In genomic region chr2:44532031-44532430, GRCh38 we compare ENCODE assay signal across 37 cellular contexts.
"Had no signal": no experiment of that assay in that cellular context is flagged by ENCODE, and none has a peak within 500 bp of the region (broad histone marks: within the 10 kb centered on the region; RNA-seq: fewer than 3 reads in every experiment).

No MANE protein-coding gene starts in this region.

- H3K27me3 Mint-ChIP-seq: activated B cell treated with CpG ODN at 0.5 μM for 24 hours; activated CD4-positive, alpha-beta memory T cell treated with anti-CD3 and anti-CD28 coated beads for 36 hours; activated CD4-positive, alpha-beta T cell treated with anti-CD3 and anti-CD28 coated beads for 36 hours; activated CD4-positive, alpha-beta T cell treated with anti-CD3 and anti-CD28 coated beads, Interleukin-2, amount 10 ng/mL, durations not matched to agents 24 days and 14 days; activated CD8-positive, alpha-beta memory T cell treated with anti-CD3 and anti-CD28 coated beads, Interleukin-2, amount 10 ng/mL, durations not matched to agents 7 days and 5 days; activated naive CD4-positive, alpha-beta T cell treated with anti-CD3 and anti-CD28 coated beads, Interleukin-2, amount 50 U/mL, for 24 hours; activated naive CD8-positive, alpha-beta T cell treated with anti-CD3 and anti-CD28 coated beads for 36 hours; activated naive CD8-positive, alpha-beta T cell treated with anti-CD3 and anti-CD28 coated beads, Interleukin-2, amount 50 U/mL, for 24 hours; effector memory CD8-positive, alpha-beta T cell; T-helper 17 cell had no signal

- H3K4me1 Mint-ChIP-seq: activated CD4-positive, alpha-beta T cell treated with anti-CD3 and anti-CD28 coated beads, Interleukin-2, amount 10 ng/mL, durations not matched to agents 24 days and 14 days; activated CD8-positive, alpha-beta memory T cell treated with anti-CD3 and anti-CD28 coated beads, Interleukin-2, amount 10 ng/mL, durations not matched to agents 7 days and 5 days; activated naive CD8-positive, alpha-beta T cell treated with anti-CD3 and anti-CD28 coated beads, Interleukin-2, amount 50 U/mL, for 24 hours had no signal

- FAIRE-seq: colon had no signal

- DNase-seq: activated B cell treated with CpG ODN at 0.5 μM for 24 hours; activated CD4-positive, alpha-beta memory T cell treated with anti-CD3 and anti-CD28 coated beads for 36 hours; activated CD4-positive, alpha-beta T cell treated with anti-CD3 and anti-CD28 coated beads for 36 hours; activated CD4-positive, alpha-beta T cell treated with anti-CD3 and anti-CD28 coated beads, Interleukin-2, amount 10 ng/mL, durations not matched to agents 24 days and 14 days; activated CD4-positive, CD25-positive, alpha-beta regulatory T cell treated with anti-CD3 and anti-CD28 coated beads, Interleukin-2, amount 50 U/mL, for 72 hours; activated CD8-positive, alpha-beta memory T cell treated with anti-CD3 and anti-CD28 coated beads, Interleukin-2, amount 10 ng/mL, durations not matched to agents 7 days and 5 days; activated CD8-positive, alpha-beta memory T cell treated with anti-CD3 and anti-CD28 coated beads, Interleukin-2, amount 50 U/mL, for 4 hours; activated CD8-positive, alpha-beta T cell treated with anti-CD3 and anti-CD28 coated beads, Interleukin-2, amount 10 ng/mL, durations not matched to agents 7 days and 5 days; activated effector memory CD4-positive, alpha-beta T cell treated with anti-CD3 and anti-CD28 coated beads, Interleukin-2, amount 50 U/mL, for 16 hours; activated naive CD4-positive, alpha-beta T cell treated with anti-CD3 and anti-CD28 coated beads for 36 hours; activated naive CD8-positive, alpha-beta T cell treated with anti-CD3 and anti-CD28 coated beads for 36 hours; activated naive CD8-positive, alpha-beta T cell treated with anti-CD3 and anti-CD28 coated beads, Interleukin-2, amount 50 U/mL, for 24 hours; activated T-cell treated with anti-CD3 and anti-CD28 coated beads, Interleukin-2, amount 50 U/mL, for 1 hour; activated T-cell treated with anti-CD3 and anti-CD28 coated beads, Interleukin-2, amount 50 U/mL, for 48 hours; adrenal gland; amygdala; aorta; body of pancreas; caudate nucleus; cortex of kidney; dermis blood vessel endothelial cell; effector CD4-positive, alpha-beta T cell; effector memory CD8-positive, alpha-beta T cell; erythroblast; foreskin keratinocyte; gastrocnemius medialis; glutamatergic neuron; T-helper 1 cell; T-helper 17 cell; T1000; WERI-Rb-1 had no signal

- H3K4me1 ChIP-seq: adrenal gland, body of pancreas, esophagus muscularis mucosa, gastrocnemius medialis had no signal

- H3K36me3 ChIP-seq: adrenal gland, gastrocnemius medialis, WERI-Rb-1 had no signal

- H3K4me3 ChIP-seq: adrenal gland, body of pancreas, esophagus muscularis mucosa, gastrocnemius medialis had no signal

- H3K27ac Mint-ChIP-seq: activated B cell treated with CpG ODN at 0.5 μM for 24 hours; activated CD4-positive, alpha-beta memory T cell treated with anti-CD3 and anti-CD28 coated beads for 36 hours; activated CD4-positive, alpha-beta T cell treated with anti-CD3 and anti-CD28 coated beads for 36 hours; activated CD4-positive, alpha-beta T cell treated with anti-CD3 and anti-CD28 coated beads, Interleukin-2, amount 10 ng/mL, durations not matched to agents 24 days and 14 days; activated CD8-positive, alpha-beta memory T cell treated with anti-CD3 and anti-CD28 coated beads, Interleukin-2, amount 10 ng/mL, durations not matched to agents 7 days and 5 days; activated CD8-positive, alpha-beta T cell treated with anti-CD3 and anti-CD28 coated beads, Interleukin-2, amount 10 ng/mL, durations not matched to agents 7 days and 5 days; activated naive CD4-positive, alpha-beta T cell treated with anti-CD3 and anti-CD28 coated beads for 36 hours; activated naive CD4-positive, alpha-beta T cell treated with anti-CD3 and anti-CD28 coated beads, Interleukin-2, amount 50 U/mL, for 24 hours; activated naive CD8-positive, alpha-beta T cell treated with anti-CD3 and anti-CD28 coated beads for 36 hours; activated naive CD8-positive, alpha-beta T cell treated with anti-CD3 and anti-CD28 coated beads, Interleukin-2, amount 50 U/mL, for 24 hours; activated T-helper 1 cell treated with anti-CD3 and anti-CD28 coated beads, Interleukin-12 subunit alpha, Interleukin-12 subunit beta, Interleukin-2, Interleukin-4 antibody, amounts not matched to agents 30 ng/mL and 10 ng/mL and 1 ng/mL, durations not matched to agents 14 hours and 24 hours and 36 hours; activated T-helper 2 cell treated with anti-CD3 and anti-CD28 coated beads, Interferon-gamma antibody, Interleukin-2, Interleukin-4, amounts not matched to agents 10 μg/mL and 5 μg/mL and 100 μg/mL, durations not matched to agents 14 hours and 24 hours and 36 hours; effector memory CD8-positive, alpha-beta T cell; T-helper 17 cell; T-helper 2 cell treated with Interferon-gamma antibody and Interleukin-4, amounts not matched to agents 5 μg/mL and 100 μg/mL, for 36 hours had no signal

- ATAC-seq: activated CD4-positive, alpha-beta T cell treated with anti-CD3 and anti-CD28 coated beads for 36 hours; activated CD8-positive, alpha-beta memory T cell treated with anti-CD3 and anti-CD28 coated beads, Interleukin-2, amount 10 ng/mL, durations not matched to agents 7 days and 5 days; activated CD8-positive, alpha-beta T cell treated with anti-CD3 and anti-CD28 coated beads, Interleukin-2, amount 10 ng/mL, durations not matched to agents 7 days and 5 days; activated naive CD8-positive, alpha-beta T cell treated with anti-CD3 and anti-CD28 coated beads, Interleukin-2, amount 50 U/mL, for 24 hours; body of pancreas; effector memory CD8-positive, alpha-beta T cell; foreskin keratinocyte; gastrocnemius medialis; T-helper 17 cell had no signal

- H3K27me3 ChIP-seq: adrenal gland, body of pancreas, esophagus muscularis mucosa, foreskin keratinocyte, gastrocnemius medialis had no signal

- H3K4me3 Mint-ChIP-seq: activated B cell treated with CpG ODN at 0.5 μM for 24 hours; activated CD4-positive, alpha-beta memory T cell treated with anti-CD3 and anti-CD28 coated beads for 36 hours; activated CD4-positive, alpha-beta T cell treated with anti-CD3 and anti-CD28 coated beads for 36 hours; activated CD4-positive, alpha-beta T cell treated with anti-CD3 and anti-CD28 coated beads, Interleukin-2, amount 10 ng/mL, durations not matched to agents 24 days and 14 days; activated CD8-positive, alpha-beta memory T cell treated with anti-CD3 and anti-CD28 coated beads, Interleukin-2, amount 10 ng/mL, durations not matched to agents 7 days and 5 days; activated CD8-positive, alpha-beta T cell treated with anti-CD3 and anti-CD28 coated beads, Interleukin-2, amount 10 ng/mL, durations not matched to agents 7 days and 5 days; activated naive CD4-positive, alpha-beta T cell treated with anti-CD3 and anti-CD28 coated beads for 36 hours; activated naive CD4-positive, alpha-beta T cell treated with anti-CD3 and anti-CD28 coated beads, Interleukin-2, amount 50 U/mL, for 24 hours; activated naive CD8-positive, alpha-beta T cell treated with anti-CD3 and anti-CD28 coated beads for 36 hours; activated naive CD8-positive, alpha-beta T cell treated with anti-CD3 and anti-CD28 coated beads, Interleukin-2, amount 50 U/mL, for 24 hours; activated T-helper 1 cell treated with anti-CD3 and anti-CD28 coated beads, Interleukin-12 subunit alpha, Interleukin-12 subunit beta, Interleukin-2, Interleukin-4 antibody, amounts not matched to agents 30 ng/mL and 10 ng/mL and 1 ng/mL, durations not matched to agents 14 hours and 24 hours and 36 hours; effector memory CD8-positive, alpha-beta T cell; T-helper 17 cell; T-helper 2 cell treated with Interferon-gamma antibody and Interleukin-4, amounts not matched to agents 5 μg/mL and 100 μg/mL, for 36 hours had no signal

- H3K27ac ChIP-seq: adrenal gland, body of pancreas, esophagus muscularis mucosa, foreskin keratinocyte, gastrocnemius medialis, WERI-Rb-1 had no signal

- H3K9me3 ChIP-seq: adrenal gland, body of pancreas, esophagus muscularis mucosa, gastrocnemius medialis had no signal

- H3K9me3 Mint-ChIP-seq: activated CD4-positive, alpha-beta memory T cell treated with anti-CD3 and anti-CD28 coated beads for 36 hours; activated naive CD4-positive, alpha-beta T cell treated with anti-CD3 and anti-CD28 coated beads for 36 hours; activated naive CD8-positive, alpha-beta T cell treated with anti-CD3 and anti-CD28 coated beads for 36 hours; activated T-helper 1 cell treated with anti-CD3 and anti-CD28 coated beads, Interleukin-12 subunit alpha, Interleukin-12 subunit beta, Interleukin-2, Interleukin-4 antibody, amounts not matched to agents 30 ng/mL and 10 ng/mL and 1 ng/mL, durations not matched to agents 14 hours and 24 hours and 36 hours; effector memory CD8-positive, alpha-beta T cell; T-helper 2 cell treated with Interferon-gamma antibody and Interleukin-4, amounts not matched to agents 5 μg/mL and 100 μg/mL, for 36 hours had no signal
